8 cellular contexts compared by ENCODE assay signal in the genomic region with DNA sequence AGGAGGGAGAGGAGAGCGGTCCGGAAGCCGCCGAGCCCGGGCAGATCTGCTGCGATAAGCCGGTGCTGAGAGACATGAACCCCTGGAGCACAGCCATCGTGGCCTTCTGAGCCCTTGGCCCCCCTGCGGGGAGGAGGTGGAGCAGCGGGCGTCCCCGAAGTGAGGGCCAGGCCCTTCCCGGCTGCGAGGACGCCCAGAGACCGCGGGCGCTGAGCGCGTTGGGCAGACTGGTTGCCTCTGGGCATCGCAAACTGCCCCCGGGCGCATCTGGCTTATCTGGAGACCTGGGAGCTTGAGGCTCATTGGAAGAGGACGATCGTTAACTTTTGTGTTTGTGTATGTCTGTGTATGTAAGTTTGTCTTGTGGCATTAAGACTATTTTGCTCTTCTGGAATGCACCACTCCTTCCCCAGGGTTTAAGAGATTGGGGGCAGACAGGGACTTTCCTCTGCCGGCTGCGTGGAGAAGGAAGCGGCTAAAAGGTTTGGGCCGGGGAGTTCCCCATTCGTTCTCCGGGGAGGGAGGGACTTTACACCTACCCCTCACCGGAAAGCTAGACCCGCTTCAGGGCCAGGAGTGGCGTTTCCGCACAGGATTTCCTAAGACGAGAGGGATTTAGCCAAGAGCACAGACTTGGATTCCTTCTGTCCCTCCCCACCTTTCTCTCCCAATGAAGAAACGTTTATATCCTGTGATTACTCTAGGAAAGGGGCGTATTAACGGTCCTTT. TPM values are rescaled to one million over a fixed set of nuclear protein-coding genes. Genes with fewer than 3 reads are reported as not detected.
DNase-seq lines count a peak whose midpoint lies in the region; ATAC-seq and TF ChIP-seq lines count a peak whose summit lies in the region.

No MANE protein-coding gene starts in this region.

- peaks cover 62% of the 10 kb centered on the region for H3K36me3 Mint-ChIP-seq in stimulated activated memory B cell treated with anti-CD40 and anti-IgM and Interleukin-4, amounts not matched to agents 10 μg/mL and 1 μg/mL and 100 μg/mL, for 72 hours

- peak overlapping the region; percentile 84 for H3K4me3 ChIP-seq in epithelial cell of proximal tubule (ENCODE audit: low read depth, low read length)

- ATAC-seq in HG03064 (IDR thresholded peaks at IDR 0.05; ENCODE audit: low read depth, unreplicated experiment) = peak; percentile 30
- peak; percentile 74 for ATAC-seq in stimulated activated memory B cell treated with anti-CD40 and anti-IgM and Interleukin-4, amounts not matched to agents 10 μg/mL and 1 μg/mL and 100 μg/mL, for 72 hours

- no peaks in the 10 kb centered on the region for H3K27me3 Mint-ChIP-seq in stimulated activated memory B cell treated with anti-CD40 and anti-IgM and Interleukin-4, amounts not matched to agents 10 μg/mL and 1 μg/mL and 100 μg/mL, for 72 hours

- peak; percentile 42 to 68 for DNase-seq in NCI-H2081 (lab: John Stamatoyannopoulos, UW)
- no peak for DNase-seq in NCI-H2081 treated with DMSO at 0.1 percent for 48 hours (lab: John Stamatoyannopoulos, UW)
- DNase-seq in NCI-H774 (lab: John Stamatoyannopoulos, UW) = peak; percentile 27
- peak; percentile 72 for DNase-seq in activated CD8-positive, alpha-beta memory T cell treated with anti-CD3 and anti-CD28 coated beads, Interleukin-2, amount 50 U/mL, for 4 hours
- DNase-seq in epithelial cell of proximal tubule (ENCODE audit: low read depth) = no peak
- DNase-seq in myocyte (ENCODE audit: low read depth) = peak; percentile 76

- peak overlapping the region; percentile 92 for H3K27ac Mint-ChIP-seq in stimulated activated memory B cell treated with anti-CD40 and anti-IgM and Interleukin-4, amounts not matched to agents 10 μg/mL and 1 μg/mL and 100 μg/mL, for 72 hours

- H3K9me3 Mint-ChIP-seq in stimulated activated memory B cell treated with anti-CD40 and anti-IgM and Interleukin-4, amounts not matched to agents 10 μg/mL and 1 μg/mL and 100 μg/mL, for 72 hours = no peaks in the 10 kb centered on the region

- no peak for TF ChIP-seq CTCF in epithelial cell of proximal tubule (conservative IDR thresholded peaks at IDR 0.05; ENCODE audit: low read depth, low read length)

- H3K4me3 Mint-ChIP-seq in stimulated activated memory B cell treated with anti-CD40 and anti-IgM and Interleukin-4, amounts not matched to agents 10 μg/mL and 1 μg/mL and 100 μg/mL, for 72 hours = peak overlapping the region; percentile 97

- H3K4me1 Mint-ChIP-seq in stimulated activated memory B cell treated with anti-CD40 and anti-IgM and Interleukin-4, amounts not matched to agents 10 μg/mL and 1 μg/mL and 100 μg/mL, for 72 hours = peaks cover 69% of the 10 kb centered on the region

RNA-seq across cellular contexts. Expression of gene IER5, which starts 1.4 kb away (rescaled TPM):
- 20.5 and 43.0 TPM in 2 replicates for total RNA-seq in epithelial cell of proximal tubule
- total RNA-seq in myocyte = 32.8 and 40.8 TPM in 2 replicates
- polyA plus RNA-seq in myocyte (2012) = 32.6 TPM

RNA-seq across cellular contexts. Expression of gene MR1, which starts 56.2 kb away (rescaled TPM):
- 0.29 and 0.87 TPM in 2 replicates for total RNA-seq in epithelial cell of proximal tubule
- 10.4 and 11.8 TPM in 2 replicates for total RNA-seq in myocyte
- polyA plus RNA-seq in myocyte (2012) = 24.8 TPM

Comparison
In these comparisons a context has a peak if more than half of its experiments do, and no peak if none do; other contexts are left out.
1. DNase-seq: peak in NCI-H2081 (2 of 2), NCI-H774 (single experiment), activated CD8-positive, alpha-beta memory T cell treated with anti-CD3 and anti-CD28 coated beads, Interleukin-2, amount 50 U/mL, for 4 hours (single experiment) and myocyte (single experiment); none in NCI-H2081 treated with DMSO at 0.1 percent for 48 hours (single experiment) and epithelial cell of proximal tubule (single experiment).